ENCODE assay signal across 8 cellular contexts in genomic region chr3:52682016-52682415, GRCh38. TPM values are rescaled to one million over a fixed set of nuclear protein-coding genes. Genes with fewer than 3 reads are reported as not detected.
DNase-seq lines count a peak whose midpoint lies in the region; ATAC-seq and TF ChIP-seq lines count a peak whose summit lies in the region.

No MANE protein-coding gene starts in this region.

- H3K79me2 ChIP-seq in hepatocyte: peaks cover 91% of the 10 kb centered on the region

- H2AFZ ChIP-seq in hepatocyte: no peak overlapping the region

- H3K4me1 ChIP-seq in hepatocyte (ENCODE audit: insufficient read depth) (peaks cover 24% of the 10 kb centered on the region), SJCRH30 (peaks cover 5% of the 10 kb centered on the region; the same call in 1 of the 2 replicates)

- H3K36me3 ChIP-seq in hepatocyte (replicated peaks; ENCODE audit: insufficient read depth, low read depth) (no peaks in the 10 kb centered on the region), SJCRH30 (peaks cover 27% of the 10 kb centered on the region)

- H3K4me3 Mint-ChIP-seq in Calu3 (ENCODE audit: low read depth, unreplicated experiment): no peak overlapping the region
- H3K4me3 Mint-ChIP-seq in activated naive CD4-positive, alpha-beta T cell treated with anti-CD3 and anti-CD28 coated beads, Interleukin-2, amount 50 U/mL, for 24 hours: peak overlapping the region; percentile 31

- no TSS peak for BruUV-seq in Calu3 (replicated peaks; lab: Mats Ljungman, UMichigan)

- H3K36me3 Mint-ChIP-seq in Calu3 (ENCODE audit: insufficient read depth, unreplicated experiment): peaks cover 59% of the 10 kb centered on the region
- peaks cover 20% of the 10 kb centered on the region for H3K36me3 Mint-ChIP-seq in activated naive CD4-positive, alpha-beta T cell treated with anti-CD3 and anti-CD28 coated beads, Interleukin-2, amount 50 U/mL, for 24 hours

- no peaks in the 10 kb centered on the region for H3K9me2 ChIP-seq in hepatocyte (replicated peaks; ENCODE audit: insufficient read depth)

- no peaks in the 10 kb centered on the region for H3K9me3 ChIP-seq in hepatocyte (ENCODE audit: low read depth)
- no peaks in the 10 kb centered on the region for H3K9me3 ChIP-seq in SJCRH30 (replicated peaks)

- peak overlapping the region; percentile 10 for H3K4me2 ChIP-seq in hepatocyte

- H3K27me3 Mint-ChIP-seq in Calu3 (ENCODE audit: unreplicated experiment): no peaks in the 10 kb centered on the region
- no peaks in the 10 kb centered on the region for H3K27me3 Mint-ChIP-seq in activated naive CD4-positive, alpha-beta T cell treated with anti-CD3 and anti-CD28 coated beads, Interleukin-2, amount 50 U/mL, for 24 hours

- ATAC-seq in HG03135 (IDR thresholded peaks at IDR 0.05; ENCODE audit: unreplicated experiment): no peak

- intact Hi-C loops in Calu3 (cut with micrococcal nuclease; ENCODE audit: unreplicated experiment): loop anchor here (5.0 to 10.0 kb wide), 2 partner anchors 147 to 255 kb away; partner anchors contain the start of genes NT5DC2 and UQCC5

- no peaks in the 10 kb centered on the region for H3K9me3 Mint-ChIP-seq in Calu3 (ENCODE audit: low read depth, unreplicated experiment)
- H3K9me3 Mint-ChIP-seq in activated naive CD4-positive, alpha-beta T cell treated with anti-CD3 and anti-CD28 coated beads, Interleukin-2, amount 50 U/mL, for 24 hours: no peaks in the 10 kb centered on the region

- TF ChIP-seq CTCF in Calu3 (IDR thresholded peaks at IDR 0.05; ENCODE audit: unreplicated experiment) (no peak), hepatocyte (IDR thresholded peaks at IDR 0.05; ENCODE audit: poor library complexity) (peak; percentile 26)

- H3K4me1 Mint-ChIP-seq in Calu3 (ENCODE audit: low read depth, unreplicated experiment): peaks cover 31% of the 10 kb centered on the region
- H3K4me1 Mint-ChIP-seq in activated naive CD4-positive, alpha-beta T cell treated with anti-CD3 and anti-CD28 coated beads, Interleukin-2, amount 50 U/mL, for 24 hours: peaks cover 53% of the 10 kb centered on the region

- H3K27me3 ChIP-seq in hepatocyte (no peaks in the 10 kb centered on the region), SJCRH30 (no peaks in the 10 kb centered on the region)

- peak overlapping the region; percentile 66 for H3K27ac ChIP-seq in hepatocyte
- no peak overlapping the region for H3K27ac ChIP-seq in SJCRH30

- H4K20me1 ChIP-seq in hepatocyte (ENCODE audit: insufficient read depth, poor library complexity, severe bottlenecking): peaks cover 5% of the 10 kb centered on the region

- CTCF ChIA-PET in Calu3 (lab: Charles Lee): interaction anchor here (0.6 kb wide), 1 partner anchor 113 kb away, joined by 5 read pairs; no protein-coding TSS in a partner anchor

- H3K4me3 ChIP-seq in hepatocyte: no peak overlapping the region
- H3K4me3 ChIP-seq in SJCRH30: no peak overlapping the region

- DNase-seq in Calu3: peak; percentile 34
- peak; percentile 22 for DNase-seq in HK-2 (ENCODE audit: unreplicated experiment)
- peak; percentile 67 for DNase-seq in hepatocyte (ENCODE audit: low spot score)
- DNase-seq in stimulated activated CD4-positive, alpha-beta T cell treated with anti-CD3 and anti-CD28 coated beads, TNF-alpha, amount 100 ng/mL, for 24 hours (ENCODE audit: low read depth in 3 of 3): peak in 2 of 3 experiments; percentile 31 to 33
- no peak for DNase-seq in SJCRH30
- DNase-seq in NCI-H146 treated with DMSO at 0.1 percent for 48 hours (lab: John Stamatoyannopoulos, UW; ENCODE audit: unreplicated experiment): no peak

- H3K27ac Mint-ChIP-seq in Calu3 (ENCODE audit: unreplicated experiment): peak overlapping the region; percentile 19
- peak overlapping the region; percentile 66 for H3K27ac Mint-ChIP-seq in activated naive CD4-positive, alpha-beta T cell treated with anti-CD3 and anti-CD28 coated beads, Interleukin-2, amount 50 U/mL, for 24 hours

RNA-seq across cellular contexts. Expression of gene PBRM1, which starts 3.7 kb away (rescaled TPM):
- total RNA-seq in Calu3 (2022) (48.5 and 54.9 TPM in 2 replicates), hepatocyte (70.7 and 77.4 TPM in 2 replicates)
- polyA plus RNA-seq in hepatocyte: 43.7 and 50.9 TPM in 2 replicates
- total RNA-seq in SJCRH30 (2014; rRNA removed; shearing (Covaris generic)): 60.0 and 64.2 TPM in 2 replicates

RNA-seq across cellular contexts. Expression of gene GNL3, which starts 3.8 kb away (rescaled TPM):
- 113 and 118 TPM in 2 replicates for total RNA-seq in Calu3 (2022)
- total RNA-seq in hepatocyte: 84.8 and 93.3 TPM in 2 replicates
- polyA plus RNA-seq in hepatocyte: 82.6 and 91.1 TPM in 2 replicates
- total RNA-seq in SJCRH30 (2014; rRNA removed; shearing (Covaris generic)): 141 and 171 TPM in 2 replicates

RNA-seq across cellular contexts. Expression of gene GLT8D1, which starts 23.6 kb away (rescaled TPM):
- total RNA-seq in Calu3 (2022) (36.2 and 40.3 TPM in 2 replicates), hepatocyte (68.3 and 97.9 TPM in 2 replicates)
- 79.9 and 89.2 TPM in 2 replicates for polyA plus RNA-seq in hepatocyte
- 39.7 and 43.9 TPM in 2 replicates for total RNA-seq in SJCRH30 (2014; rRNA removed; shearing (Covaris generic))

RNA-seq across cellular contexts. Expression of gene SPCS1, which starts 23.9 kb away (rescaled TPM):
- total RNA-seq in Calu3 (2022) (147 and 151 TPM in 2 replicates), hepatocyte (158 and 261 TPM in 2 replicates)
- 219 and 242 TPM in 2 replicates for polyA plus RNA-seq in hepatocyte
- total RNA-seq in SJCRH30 (2014; rRNA removed; shearing (Covaris generic)): 88.6 and 96.6 TPM in 2 replicates

Comparison
In these comparisons a context has a peak if more than half of its experiments do, and no peak if none do; other contexts are left out.
1. DNase-seq: peak in Calu3 (single experiment), HK-2 (single experiment), hepatocyte (single experiment) and stimulated activated CD4-positive, alpha-beta T cell treated with anti-CD3 and anti-CD28 coated beads, TNF-alpha, amount 100 ng/mL, for 24 hours (2 of 3); none in SJCRH30 (0 of 2) and NCI-H146 treated with DMSO at 0.1 percent for 48 hours (single experiment).